Comparison of ENCODE assay signal across 3 cellular contexts in the genomic region with DNA sequence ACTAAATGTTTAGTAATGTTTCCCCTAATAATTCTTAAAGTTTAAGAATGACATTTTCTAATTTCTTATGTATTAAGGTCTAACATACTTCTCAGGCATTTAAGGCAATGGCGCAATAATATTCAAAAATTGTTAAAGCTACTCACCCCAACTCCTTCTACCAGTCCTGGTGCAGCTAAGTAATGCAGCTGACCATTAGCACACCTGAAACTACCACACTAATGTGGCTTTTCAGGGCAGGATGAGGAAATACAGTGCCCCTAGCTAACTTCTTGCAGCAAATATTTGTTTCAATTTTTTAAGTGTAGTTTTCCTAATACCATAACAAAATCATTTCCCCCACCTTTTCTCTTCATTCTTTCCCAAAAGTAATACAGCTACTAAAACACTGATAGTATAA.
"Had no signal": no experiment of that assay in that cellular context is flagged by ENCODE, and none has a peak within 500 bp of the region (broad histone marks: within the 10 kb centered on the region; RNA-seq: fewer than 3 reads in every experiment).

No MANE protein-coding gene starts in this region.

- H3K4me3 ChIP-seq: GM12878 had no signal

- DNase-seq: GDM1, GF-D8 had no signal

- ATAC-seq: GM12878 had no signal
